Comparison of ENCODE assay signal across 21 cellular contexts in genomic region chr12:17283563-17283962, GRCh38.
"Had no signal": no experiment of that assay in that cellular context is flagged by ENCODE, and none has a peak within 500 bp of the region (broad histone marks: within the 10 kb centered on the region; RNA-seq: fewer than 3 reads in every experiment).

No MANE protein-coding gene starts in this region.

- H3K9ac ChIP-seq: SK-N-SH had no signal

- H3K4me2 ChIP-seq: SK-N-SH had no signal

- H3K9me3 ChIP-seq: SK-N-SH had no signal

- DNase-seq: KBM-7, MV-4-11, NCI-H1048, NCI-H1105 treated with DMSO at 0.1 percent for 48 hours, NCI-H1436, NCI-H187, NCI-H2029, NCI-H2081 treated with DMSO at 0.1 percent for 48 hours, NCI-H2171, NCI-H226, NCI-H446, NCI-H510A, NCI-H524 treated with DMSO at 0.1 percent for 48 hours, NCI-H69, NCI-H774, PC-3, SHP77, SK-N-SH, SW 1271 had no signal

- H3K27ac ChIP-seq: RWPE1 had no signal

- ATAC-seq: Panc1, PC-3 had no signal
